1 cellular context compared by ENCODE assay signal in the genomic region with DNA sequence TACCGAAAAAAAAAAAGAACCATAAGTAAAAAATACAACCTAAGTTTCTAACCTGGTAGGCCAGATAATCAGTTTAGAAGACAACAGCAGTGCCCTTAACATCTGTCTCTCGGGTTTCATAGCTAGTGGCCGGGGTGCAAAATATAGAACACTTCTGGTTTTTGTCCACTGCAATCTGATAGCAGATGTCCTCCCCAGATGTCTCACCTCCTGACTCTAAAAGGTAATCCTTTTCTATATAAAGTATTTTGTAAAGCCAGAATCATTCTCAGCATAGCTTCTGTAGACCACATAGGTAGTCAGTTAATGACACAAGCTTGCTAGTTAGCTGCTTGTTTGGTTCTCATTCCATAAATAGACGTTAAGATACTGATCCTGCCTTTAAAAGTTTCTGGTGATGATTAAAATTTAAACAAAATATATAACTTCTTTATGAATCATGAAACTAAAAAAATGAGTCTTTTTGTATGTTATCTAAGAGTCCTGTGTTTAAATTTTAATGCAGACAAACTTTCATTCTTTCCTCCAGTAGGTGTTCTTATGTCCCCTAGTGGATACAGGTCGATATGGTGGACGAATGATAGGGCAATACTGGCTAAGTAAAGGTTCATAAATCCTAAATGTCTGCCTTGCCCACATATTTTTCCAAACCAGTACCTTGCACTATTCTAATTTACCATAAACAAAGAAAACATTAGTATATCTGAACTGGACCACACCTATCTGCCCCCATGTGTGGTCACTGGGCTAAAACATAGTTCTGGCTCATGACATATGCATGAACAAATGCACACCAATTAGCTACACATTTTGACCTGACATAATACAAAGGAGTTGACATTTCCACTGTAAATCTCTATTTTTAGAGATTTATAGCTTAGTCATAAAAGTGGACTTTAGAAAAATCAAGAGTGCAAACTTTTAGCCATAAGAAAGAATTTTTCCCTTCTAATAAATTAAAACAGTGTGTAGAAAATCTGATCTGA.
TF ChIP-seq lines count a peak whose summit lies in the region.

No MANE protein-coding gene starts in this region.

TF ChIP-seq in H1, 55 proteins besides CTCF, POLR2A, EP300 and RAD21 (continued from another document):
- TF ChIP-seq, protein P1, sequence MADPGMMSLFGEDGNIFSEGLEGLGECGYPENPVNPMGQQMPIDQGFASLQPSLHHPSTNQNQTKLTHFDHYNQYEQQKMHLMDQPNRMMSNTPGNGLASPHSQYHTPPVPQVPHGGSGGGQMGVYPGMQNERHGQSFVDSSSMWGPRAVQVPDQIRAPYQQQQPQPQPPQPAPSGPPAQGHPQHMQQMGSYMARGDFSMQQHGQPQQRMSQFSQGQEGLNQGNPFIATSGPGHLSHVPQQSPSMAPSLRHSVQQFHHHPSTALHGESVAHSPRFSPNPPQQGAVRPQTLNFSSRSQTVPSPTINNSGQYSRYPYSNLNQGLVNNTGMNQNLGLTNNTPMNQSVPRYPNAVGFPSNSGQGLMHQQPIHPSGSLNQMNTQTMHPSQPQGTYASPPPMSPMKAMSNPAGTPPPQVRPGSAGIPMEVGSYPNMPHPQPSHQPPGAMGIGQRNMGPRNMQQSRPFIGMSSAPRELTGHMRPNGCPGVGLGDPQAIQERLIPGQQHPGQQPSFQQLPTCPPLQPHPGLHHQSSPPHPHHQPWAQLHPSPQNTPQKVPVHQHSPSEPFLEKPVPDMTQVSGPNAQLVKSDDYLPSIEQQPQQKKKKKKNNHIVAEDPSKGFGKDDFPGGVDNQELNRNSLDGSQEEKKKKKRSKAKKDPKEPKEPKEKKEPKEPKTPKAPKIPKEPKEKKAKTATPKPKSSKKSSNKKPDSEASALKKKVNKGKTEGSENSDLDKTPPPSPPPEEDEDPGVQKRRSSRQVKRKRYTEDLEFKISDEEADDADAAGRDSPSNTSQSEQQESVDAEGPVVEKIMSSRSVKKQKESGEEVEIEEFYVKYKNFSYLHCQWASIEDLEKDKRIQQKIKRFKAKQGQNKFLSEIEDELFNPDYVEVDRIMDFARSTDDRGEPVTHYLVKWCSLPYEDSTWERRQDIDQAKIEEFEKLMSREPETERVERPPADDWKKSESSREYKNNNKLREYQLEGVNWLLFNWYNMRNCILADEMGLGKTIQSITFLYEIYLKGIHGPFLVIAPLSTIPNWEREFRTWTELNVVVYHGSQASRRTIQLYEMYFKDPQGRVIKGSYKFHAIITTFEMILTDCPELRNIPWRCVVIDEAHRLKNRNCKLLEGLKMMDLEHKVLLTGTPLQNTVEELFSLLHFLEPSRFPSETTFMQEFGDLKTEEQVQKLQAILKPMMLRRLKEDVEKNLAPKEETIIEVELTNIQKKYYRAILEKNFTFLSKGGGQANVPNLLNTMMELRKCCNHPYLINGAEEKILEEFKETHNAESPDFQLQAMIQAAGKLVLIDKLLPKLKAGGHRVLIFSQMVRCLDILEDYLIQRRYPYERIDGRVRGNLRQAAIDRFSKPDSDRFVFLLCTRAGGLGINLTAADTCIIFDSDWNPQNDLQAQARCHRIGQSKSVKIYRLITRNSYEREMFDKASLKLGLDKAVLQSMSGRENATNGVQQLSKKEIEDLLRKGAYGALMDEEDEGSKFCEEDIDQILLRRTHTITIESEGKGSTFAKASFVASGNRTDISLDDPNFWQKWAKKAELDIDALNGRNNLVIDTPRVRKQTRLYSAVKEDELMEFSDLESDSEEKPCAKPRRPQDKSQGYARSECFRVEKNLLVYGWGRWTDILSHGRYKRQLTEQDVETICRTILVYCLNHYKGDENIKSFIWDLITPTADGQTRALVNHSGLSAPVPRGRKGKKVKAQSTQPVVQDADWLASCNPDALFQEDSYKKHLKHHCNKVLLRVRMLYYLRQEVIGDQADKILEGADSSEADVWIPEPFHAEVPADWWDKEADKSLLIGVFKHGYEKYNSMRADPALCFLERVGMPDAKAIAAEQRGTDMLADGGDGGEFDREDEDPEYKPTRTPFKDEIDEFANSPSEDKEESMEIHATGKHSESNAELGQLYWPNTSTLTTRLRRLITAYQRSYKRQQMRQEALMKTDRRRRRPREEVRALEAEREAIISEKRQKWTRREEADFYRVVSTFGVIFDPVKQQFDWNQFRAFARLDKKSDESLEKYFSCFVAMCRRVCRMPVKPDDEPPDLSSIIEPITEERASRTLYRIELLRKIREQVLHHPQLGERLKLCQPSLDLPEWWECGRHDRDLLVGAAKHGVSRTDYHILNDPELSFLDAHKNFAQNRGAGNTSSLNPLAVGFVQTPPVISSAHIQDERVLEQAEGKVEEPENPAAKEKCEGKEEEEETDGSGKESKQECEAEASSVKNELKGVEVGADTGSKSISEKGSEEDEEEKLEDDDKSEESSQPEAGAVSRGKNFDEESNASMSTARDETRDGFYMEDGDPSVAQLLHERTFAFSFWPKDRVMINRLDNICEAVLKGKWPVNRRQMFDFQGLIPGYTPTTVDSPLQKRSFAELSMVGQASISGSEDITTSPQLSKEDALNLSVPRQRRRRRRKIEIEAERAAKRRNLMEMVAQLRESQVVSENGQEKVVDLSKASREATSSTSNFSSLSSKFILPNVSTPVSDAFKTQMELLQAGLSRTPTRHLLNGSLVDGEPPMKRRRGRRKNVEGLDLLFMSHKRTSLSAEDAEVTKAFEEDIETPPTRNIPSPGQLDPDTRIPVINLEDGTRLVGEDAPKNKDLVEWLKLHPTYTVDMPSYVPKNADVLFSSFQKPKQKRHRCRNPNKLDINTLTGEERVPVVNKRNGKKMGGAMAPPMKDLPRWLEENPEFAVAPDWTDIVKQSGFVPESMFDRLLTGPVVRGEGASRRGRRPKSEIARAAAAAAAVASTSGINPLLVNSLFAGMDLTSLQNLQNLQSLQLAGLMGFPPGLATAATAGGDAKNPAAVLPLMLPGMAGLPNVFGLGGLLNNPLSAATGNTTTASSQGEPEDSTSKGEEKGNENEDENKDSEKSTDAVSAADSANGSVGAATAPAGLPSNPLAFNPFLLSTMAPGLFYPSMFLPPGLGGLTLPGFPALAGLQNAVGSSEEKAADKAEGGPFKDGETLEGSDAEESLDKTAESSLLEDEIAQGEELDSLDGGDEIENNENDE (IDR thresholded peaks at IDR 0.05; ENCODE audit: insufficient replicate concordance, low read length) = no peak
- no peak for TF ChIP-seq SIX5 (IDR thresholded peaks at IDR 0.05; ENCODE audit: low read depth, low read length)
- TF ChIP-seq TBP (IDR thresholded peaks at IDR 0.05; ENCODE audit: low read depth, low read length) = no peak
- TF ChIP-seq SP2 (IDR thresholded peaks at IDR 0.05; ENCODE audit: low read length) = no peak
- TF ChIP-seq, protein P2, sequence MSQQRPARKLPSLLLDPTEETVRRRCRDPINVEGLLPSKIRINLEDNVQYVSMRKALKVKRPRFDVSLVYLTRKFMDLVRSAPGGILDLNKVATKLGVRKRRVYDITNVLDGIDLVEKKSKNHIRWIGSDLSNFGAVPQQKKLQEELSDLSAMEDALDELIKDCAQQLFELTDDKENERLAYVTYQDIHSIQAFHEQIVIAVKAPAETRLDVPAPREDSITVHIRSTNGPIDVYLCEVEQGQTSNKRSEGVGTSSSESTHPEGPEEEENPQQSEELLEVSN (IDR thresholded peaks at IDR 0.05) = no peak
- no peak for TF ChIP-seq POU5F1 (IDR thresholded peaks at IDR 0.05; ENCODE audit: low read depth, low read length)
- TF ChIP-seq RFX5 (IDR thresholded peaks at IDR 0.05; ENCODE audit: borderline replicate concordance, low read depth, low read length) = no peak
